Comparison of ENCODE assay signal across 21 cellular contexts in genomic region chr2:171571721-171572120, GRCh38. TPM values are rescaled to one million over a fixed set of nuclear protein-coding genes. Genes with fewer than 3 reads are reported as not detected.
DNase-seq lines count a peak whose midpoint lies in the region; ATAC-seq, FAIRE-seq and TF ChIP-seq lines count a peak whose summit lies in the region.
"Had no signal": no experiment of that assay in that cellular context is flagged by ENCODE, and none has a peak within 500 bp of the region (broad histone marks: within the 10 kb centered on the region; RNA-seq: fewer than 3 reads in every experiment).

No MANE protein-coding gene starts in this region.

- H3K79me2 ChIP-seq in GM23338 (replicated peaks; ENCODE audit: insufficient read depth) (no peaks in the 10 kb centered on the region), K562 (ENCODE audit: control insufficient read depth, insufficient read depth, low read length) (no peaks in the 10 kb centered on the region)

- H4K20me1 ChIP-seq in GM23338 (replicated peaks; ENCODE audit: insufficient read depth): no peaks in the 10 kb centered on the region
- H4K20me1 ChIP-seq in K562 (replicated peaks; ENCODE audit: control insufficient read depth, insufficient read depth, low read length): no peaks in the 10 kb centered on the region
- H4K20me1 ChIP-seq: BLaER1 had no signal

- H2AFZ ChIP-seq in GM23338 (peak overlapping the region; percentile 44; the same call in 1 of the 2 replicates), K562 (ENCODE audit: low read depth, low read length) (0 out of 2 replicates have a peak overlapping the region, but pooled peaks have one; percentile 1)

- intact Hi-C loops in K562 (cut with micrococcal nuclease) (loop anchor here (5.0 to 10.0 kb wide), 3 partner anchors 131 to 896 kb away; no protein-coding TSS in a partner anchor), esophagus squamous epithelium (cut with DNase I) (loop anchor here (10.0 kb wide), 1 partner anchor 563 kb away; no protein-coding TSS in a partner anchor)

- no peaks in the 10 kb centered on the region for H3K36me3 ChIP-seq in GM23338 (ENCODE audit: insufficient read depth)
- H3K36me3 ChIP-seq in K562 (ENCODE audit: control insufficient read depth, insufficient read depth, low read length): no peaks in the 10 kb centered on the region
- H3K36me3 ChIP-seq in esophagus squamous epithelium: no peaks in the 10 kb centered on the region
- H3K36me3 ChIP-seq: BE2C, BLaER1 had no signal

- POLR2A ChIA-PET in K562 (lab: Yijun Ruan, JAX): interaction anchor here (1.1 kb wide), 1 partner anchor 10 kb away, joined by 3 read pairs; no protein-coding TSS in a partner anchor

- H3K4me3 ChIP-seq in GM23338 (no peak overlapping the region), K562 (no peak overlapping the region), esophagus squamous epithelium (no peak overlapping the region)
- H3K4me3 ChIP-seq: BLaER1 had no signal

- no peak for TF ChIP-seq CTCF in GM23338 (conservative IDR thresholded peaks at IDR 0.05; ENCODE audit: low read depth in 2 of 2)
- TF ChIP-seq CTCF in K562 (IDR thresholded peaks at IDR 0.05 in 2 of 3, conservative IDR thresholded peaks at IDR 0.05 in 1 of 3; ENCODE audit: insufficient read depth in 2 of 3, low read depth in 1 of 3, low read length in 3 of 3): no peak
- no peak for TF ChIP-seq CTCF in esophagus squamous epithelium (IDR thresholded peaks at IDR 0.05)

- H3K9me1 ChIP-seq in K562 (ENCODE audit: control insufficient read depth, insufficient read depth, low read length): no peaks in the 10 kb centered on the region

- CTCF ChIA-PET in K562 (lab: Yijun Ruan, JAX; ENCODE audit: low intra/inter-chr PET ratio): no interaction called here

- peaks cover 13% of the 10 kb centered on the region for H3K4me1 Mint-ChIP-seq in GM23338

- H3K9me2 ChIP-seq in GM23338 (ENCODE audit: insufficient read depth): no peaks in the 10 kb centered on the region

- FAIRE-seq in K562 (lab: Jason Lieb, UNC): no peak
- FAIRE-seq: A204.1, D721Med, G401.6, GM12891, GM19239 had no signal

- H3K27ac Mint-ChIP-seq in GM23338: no peak overlapping the region
- H3K27ac Mint-ChIP-seq: CD4-positive, alpha-beta T cell; CD8-positive, alpha-beta T cell had no signal

- no peaks in the 10 kb centered on the region for H3K9me3 Mint-ChIP-seq in GM23338
- H3K9me3 Mint-ChIP-seq: CD8-positive, alpha-beta T cell had no signal

- no peaks in the 10 kb centered on the region for H3K27me3 ChIP-seq in GM23338 (ENCODE audit: insufficient read depth)
- no peaks in the 10 kb centered on the region for H3K27me3 ChIP-seq in K562 (ENCODE audit: control insufficient read depth in 2 of 2, insufficient read depth in 2 of 2, low read length in 2 of 2)
- H3K27me3 ChIP-seq in esophagus squamous epithelium: no peaks in the 10 kb centered on the region
- H3K27me3 ChIP-seq: BE2C, BLaER1 had no signal

- in situ Hi-C loops in K562 (cut with MboI): no loop called here

- H3K4me1 ChIP-seq in GM23338 (ENCODE audit: insufficient read depth): no peaks in the 10 kb centered on the region
- H3K4me1 ChIP-seq in K562 (replicated peaks in 1 of 2; ENCODE audit: control insufficient read depth in 2 of 2, insufficient read depth in 2 of 2, low read length in 2 of 2): no peaks in the 10 kb centered on the region; a peak in 1 of 5 replicates
- H3K4me1 ChIP-seq in esophagus squamous epithelium: no peaks in the 10 kb centered on the region
- H3K4me1 ChIP-seq: BE2C, BLaER1, Caco-2 had no signal

- H3K9me3 ChIP-seq in K562 (replicated peaks; ENCODE audit: control insufficient read depth, insufficient read depth, low read depth, low read length) (no peaks in the 10 kb centered on the region), esophagus squamous epithelium (no peaks in the 10 kb centered on the region)
- H3K9me3 ChIP-seq: BE2C, BLaER1, Caco-2 had no signal

- H3K27ac ChIP-seq in GM23338 (ENCODE audit: low read depth): no peak overlapping the region
- H3K27ac ChIP-seq in K562 (ENCODE audit: extremely low read depth, low read depth, low read length): no peak overlapping the region
- H3K27ac ChIP-seq in esophagus squamous epithelium: no peak overlapping the region
- H3K27ac ChIP-seq: BLaER1 had no signal

- 14% methylated on average over 7 of the region's 7 CpGs for WGBS in K562 (ENCODE audit: insufficient coverage, low coverage, missing lambda C conversion rate)
- 70 to 75% methylated on average over 7 of the region's 7 CpGs for WGBS in esophagus squamous epithelium, 2 donors

- ATAC-seq in GM23338 (no peak), K562 (no peak), GM19463 (IDR thresholded peaks at IDR 0.05; ENCODE audit: unreplicated experiment) (no peak)
- ATAC-seq: CD8-positive, alpha-beta T cell had no signal

- no peak overlapping the region for H3K9ac ChIP-seq in K562 (ENCODE audit: insufficient read depth in 1 of 2, low read depth in 2 of 2, low read length in 2 of 2)
- H3K9ac ChIP-seq: BLaER1 had no signal

- DNase-seq in GM23338 (ENCODE audit: low spot score) (no peak), K562 (ENCODE audit: extremely low read depth in 1 of 4, low spot score in 3 of 4) (no peak), esophagus squamous epithelium (lab: John Stamatoyannopoulos, UW) (no peak)
- DNase-seq in stimulated activated CD4-positive, alpha-beta T cell treated with anti-CD3 and anti-CD28 coated beads, Interleukin-2, amount 100 ng/mL, for 48 hours: no peak
- DNase-seq: 8988T; ACHN; BE2C; C1 segment of cervical spinal cord; Caco-2; Calu3; CD4-positive, alpha-beta T cell; CD8-positive, alpha-beta T cell; DMS79 treated with DMSO at 0.1 percent for 48 hours; GF-D8 had no signal

- TF ChIP-seq RAD21 in K562 (CRISPR knock-in tag; conservative IDR thresholded peaks at IDR 0.05 in 1 of 2, IDR thresholded peaks at IDR 0.05 in 1 of 2): no peak

- no TSS peak for BruUV-seq in K562 (replicated peaks; lab: Mats Ljungman, UMichigan)

- no peak for TF ChIP-seq EP300 in K562 (IDR thresholded peaks at IDR 0.05; ENCODE audit: low read length)

- no peak for TF ChIP-seq POLR2A in K562 (conservative IDR thresholded peaks at IDR 0.05)
- TF ChIP-seq POLR2A in esophagus squamous epithelium (IDR thresholded peaks at IDR 0.05): no peak

- no peak overlapping the region for H3K4me3 Mint-ChIP-seq in GM23338
- H3K4me3 Mint-ChIP-seq: CD4-positive, alpha-beta T cell; CD8-positive, alpha-beta T cell had no signal

- no peaks in the 10 kb centered on the region for H3K36me3 Mint-ChIP-seq in GM23338 (ENCODE audit: low read depth)
- H3K36me3 Mint-ChIP-seq: CD8-positive, alpha-beta T cell had no signal

- no peaks in the 10 kb centered on the region for H3F3A ChIP-seq in GM23338 (replicated peaks; ENCODE audit: low read depth)

- H3K4me2 ChIP-seq in GM23338 (no peak overlapping the region), K562 (ENCODE audit: insufficient read depth, low read length) (no peak overlapping the region)
- H3K4me2 ChIP-seq: BLaER1 had no signal

- H3K27me3 Mint-ChIP-seq in GM23338 (ENCODE audit: insufficient read depth, low read depth, poor library complexity): peaks cover 9% of the 10 kb centered on the region
- H3K27me3 Mint-ChIP-seq: CD4-positive, alpha-beta T cell had no signal

TF ChIP-seq in GM23338, 12 proteins besides CTCF, POLR2A, EP300 and RAD21 (continues in another document):
- TF ChIP-seq ZNF114 (CRISPR knock-in tag; IDR thresholded peaks at IDR 0.05) (no peak), NANOG (IDR thresholded peaks at IDR 0.05; ENCODE audit: borderline replicate concordance) (no peak), EZH2phosphoT487 (IDR thresholded peaks at IDR 0.05; ENCODE audit: unreplicated experiment) (no peak)

TF ChIP-seq in K562, 482 proteins besides CTCF, POLR2A, EP300 and RAD21 (continues in another document):
- TF ChIP-seq, protein P1, sequence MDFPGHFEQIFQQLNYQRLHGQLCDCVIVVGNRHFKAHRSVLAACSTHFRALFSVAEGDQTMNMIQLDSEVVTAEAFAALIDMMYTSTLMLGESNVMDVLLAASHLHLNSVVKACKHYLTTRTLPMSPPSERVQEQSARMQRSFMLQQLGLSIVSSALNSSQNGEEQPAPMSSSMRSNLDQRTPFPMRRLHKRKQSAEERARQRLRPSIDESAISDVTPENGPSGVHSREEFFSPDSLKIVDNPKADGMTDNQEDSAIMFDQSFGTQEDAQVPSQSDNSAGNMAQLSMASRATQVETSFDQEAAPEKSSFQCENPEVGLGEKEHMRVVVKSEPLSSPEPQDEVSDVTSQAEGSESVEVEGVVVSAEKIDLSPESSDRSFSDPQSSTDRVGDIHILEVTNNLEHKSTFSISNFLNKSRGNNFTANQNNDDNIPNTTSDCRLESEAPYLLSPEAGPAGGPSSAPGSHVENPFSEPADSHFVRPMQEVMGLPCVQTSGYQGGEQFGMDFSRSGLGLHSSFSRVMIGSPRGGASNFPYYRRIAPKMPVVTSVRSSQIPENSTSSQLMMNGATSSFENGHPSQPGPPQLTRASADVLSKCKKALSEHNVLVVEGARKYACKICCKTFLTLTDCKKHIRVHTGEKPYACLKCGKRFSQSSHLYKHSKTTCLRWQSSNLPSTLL (IDR thresholded peaks at IDR 0.05): no peak
- TF ChIP-seq CHD4 (IDR thresholded peaks at IDR 0.05; ENCODE audit: insufficient read depth, insufficient replicate concordance, low read depth, low read length, poor library complexity, severe bottlenecking): no peak

RNA-seq across cellular contexts. Expression of gene CYBRD1, which starts 49.4 kb away (rescaled TPM):
- total RNA-seq in GM23338 (2014; rRNA removed; shearing (Covaris generic)): 5.3 and 8.2 TPM in 2 replicates
- polyA plus RNA-seq in GM23338 (2016; fragmentation: Nextera tagmentation; extraction: Ambion mirVana) (3.4 and 3.7 TPM in 2 replicates), K562 (2011; rRNA removed) (20.1 and 25.6 TPM in 2 replicates), K562 (2014; fragmentation: Illumina TruSeq; extraction: Trizol) (14.9 and 15.8 TPM in 2 replicates), K562 (2014; fragmentation: Nextera tagmentation; extraction: Ambion mirVana) (10 to 100 TPM in 1 of 2 experiments, 1 to 10 TPM in 1; 9.6 to 10.7 TPM), K562 (2014; rRNA removed) (12.4 and 15.6 TPM in 2 replicates)
- total RNA-seq in K562 (2011; cell fraction: chromatin; rRNA removed; ENCODE audit: low replicate concordance): 24.5 and 40.6 TPM in 2 replicates
- total RNA-seq in K562 (2011; cell fraction: nucleolus; rRNA removed): 19.3 and 19.7 TPM in 2 replicates
- 25.8 and 45.2 TPM in 2 replicates for total RNA-seq in K562 (2011; cell fraction: nucleoplasm; rRNA removed)
- total RNA-seq in K562 (2014; rRNA removed) (12.4 and 14.0 TPM in 2 replicates), K562 (2014; rRNA removed; fragmentation: Illumina TruSeq; extraction: Trizol) (15.6 and 18.7 TPM in 2 replicates), K562 (2015; rRNA removed; fragmentation: Illumina TruSeq; extraction: Trizol) (15.3 and 16.2 TPM in 2 replicates), K562 (2021) (21.6 and 22.4 TPM in 2 replicates), esophagus squamous epithelium (100 to 1,000 TPM in 1 of 4 donors, 10 to 100 TPM in 2, 1 to 10 TPM in 1; 5.7 to 176 (median 45.7) TPM)
- polyA plus RNA-seq in K562 (2011; cell fraction: cytosol; rRNA removed): 23.2 and 28.5 TPM in 2 replicates
- 22.5 and 26.8 TPM in 2 replicates for polyA plus RNA-seq in K562 (2011; cell fraction: nucleus; rRNA removed)
- polyA plus RNA-seq in K562 (2012): 15.7 and 16.9 TPM in 2 replicates
- 13.3 and 16.3 TPM in 2 replicates for polyA minus RNA-seq in K562 (2011; rRNA and poly(A)+ RNA removed)
- 10.7 and 11.7 TPM in 2 replicates for polyA minus RNA-seq in K562 (2011; cell fraction: cytosol; rRNA and poly(A)+ RNA removed)
- polyA minus RNA-seq in K562 (2011; cell fraction: nucleus; rRNA and poly(A)+ RNA removed): 8.5 and 14.1 TPM in 2 replicates
